8 cellular contexts compared by ENCODE assay signal in genomic region chr1:234495231-234495990, GRCh38. TPM values are rescaled to one million over a fixed set of nuclear protein-coding genes. Genes with fewer than 3 reads are reported as not detected.
DNase-seq lines count a peak whose midpoint lies in the region; ATAC-seq, FAIRE-seq and TF ChIP-seq lines count a peak whose summit lies in the region.

No MANE protein-coding gene starts in this region.

- no peaks in the 10 kb centered on the region for H4K20me1 ChIP-seq in HepG2 (ENCODE audit: insufficient read depth, low read length)

- peaks cover 4% of the 10 kb centered on the region for H3K27me3 Mint-ChIP-seq in activated CD4-positive, alpha-beta memory T cell treated with anti-CD3 and anti-CD28 coated beads for 36 hours

- DNase-seq in AG10803 (ENCODE audit: low read depth), result peak; percentile 90
- peak; percentile 82 for DNase-seq in activated CD4-positive, alpha-beta memory T cell treated with anti-CD3 and anti-CD28 coated beads for 36 hours
- peak; percentile 65 for DNase-seq in myocyte (ENCODE audit: low read depth)
- no peak for DNase-seq in HepG2 (ENCODE audit: low spot score)
- no peak for DNase-seq in SKM-1 treated with dmso at 0.1 percent for 144 hours (lab: John Stamatoyannopoulos, UW; ENCODE audit: unreplicated experiment)
- no peak for DNase-seq in WERI-Rb-1

- no peak for TF ChIP-seq RAD21 in HepG2 (CRISPR knock-in tag; IDR thresholded peaks at IDR 0.05)

- peaks cover 62% of the 10 kb centered on the region for H3K4me1 Mint-ChIP-seq in activated CD4-positive, alpha-beta memory T cell treated with anti-CD3 and anti-CD28 coated beads for 36 hours (ENCODE audit: low read depth)

- no peak overlapping the region for H3K4me2 ChIP-seq in HepG2 (ENCODE audit: low read depth, low read length)

- intact Hi-C loops in activated CD4-positive, alpha-beta memory T cell treated with anti-CD3 and anti-CD28 coated beads for 36 hours (cut with micrococcal nuclease), result loop anchor here (1.0 to 10.0 kb wide), 5 partner anchors 15 to 1009 kb away; partner anchors contain the start of gene B3GALNT2
- intact Hi-C loops in HepG2 (cut with micrococcal nuclease; ENCODE audit: unreplicated experiment), result loop anchor here (5.0 to 10.0 kb wide), 5 partner anchors 49 to 667 kb away; partner anchors contain the start of gene RBM34

- BruUV-seq in HepG2 (replicated peaks; lab: Mats Ljungman, UMichigan), result no TSS peak

- peak; percentile 83 for ATAC-seq in GM18907 (IDR thresholded peaks at IDR 0.05; ENCODE audit: unreplicated experiment)
- peak; percentile 65 for ATAC-seq in HG03066 (IDR thresholded peaks at IDR 0.05; ENCODE audit: low read depth, unreplicated experiment)
- no peak for ATAC-seq in HepG2

- TF ChIP-seq POLR2A in HepG2 (IDR thresholded peaks at IDR 0.05; ENCODE audit: insufficient read depth in 1 of 2, low read depth in 2 of 2, low read length in 2 of 2), result no peak

- peaks cover 36% of the 10 kb centered on the region for H3K4me1 ChIP-seq in HepG2 (ENCODE audit: insufficient read depth, low read length)

- H3K36me3 ChIP-seq in HepG2 (replicated peaks in 1 of 2; ENCODE audit: control insufficient read depth in 1 of 2, insufficient read depth in 2 of 2, low read length in 2 of 2) (no peaks in the 10 kb centered on the region), WERI-Rb-1 (no peaks in the 10 kb centered on the region)

- H3K27me3 ChIP-seq in HepG2 (ENCODE audit: control insufficient read depth in 1 of 2, insufficient read depth in 2 of 2, low read length in 2 of 2), result no peaks in the 10 kb centered on the region
- H3K27me3 ChIP-seq in WERI-Rb-1 (ENCODE audit: insufficient read depth, low read depth, severe bottlenecking), result no peaks in the 10 kb centered on the region

- H3K27ac ChIP-seq in HepG2 (ENCODE audit: extremely low read length, insufficient read depth, low read length) (no peak overlapping the region), WERI-Rb-1 (no peak overlapping the region)

- CTCF ChIA-PET in activated CD4-positive, alpha-beta memory T cell treated with anti-CD3 and anti-CD28 coated beads for 36 hours (lab: Charles Lee), result interaction anchor here (0.9 to 1.3 kb wide), 7 partner anchors 8 to 589 kb away, joined by 3 to 5 read pairs (median 4); no protein-coding TSS in a partner anchor
- CTCF ChIA-PET in HepG2 (lab: Yijun Ruan, JAX; ENCODE audit: low intra/inter-chr PET ratio, low total read pairs), result no interaction called here

- 66% methylated on average over 7 of the region's 7 CpGs for WGBS in HepG2 (ENCODE audit: low lambda C conversion rate)

- H3K4me3 ChIP-seq in AG10803 (ENCODE audit: low read length), result peak overlapping the region; percentile 46
- no peak overlapping the region for H3K4me3 ChIP-seq in HepG2 (replicated peaks in 1 of 3; ENCODE audit: insufficient read depth in 1 of 3, low read depth in 2 of 3, low read length in 3 of 3)
- H3K4me3 ChIP-seq in WERI-Rb-1 (ENCODE audit: low read depth, low read length), result no peak overlapping the region

- H3K9ac ChIP-seq in HepG2 (ENCODE audit: insufficient read depth, low read depth, low read length), result no peak overlapping the region

- POLR2A ChIA-PET in activated CD4-positive, alpha-beta memory T cell treated with anti-CD3 and anti-CD28 coated beads for 36 hours (lab: Charles Lee), result interaction anchor here (0.7 to 2.2 kb wide), 16 partner anchors 8 to 1009 kb away, joined by 3 to 16 read pairs (median 3); partner anchors contain the start of genes B3GALNT2, COA6 and IRF2BP2
- POLR2A ChIA-PET in HepG2 (lab: Yijun Ruan, JAX), result interaction anchor here (0.7 kb wide), 3 partner anchors 26 to 108 kb away, joined by 3 to 5 read pairs (median 4); no protein-coding TSS in a partner anchor

- no peak for FAIRE-seq in HepG2 (lab: Jason Lieb, UNC)

- no peak; the same call in 1 of the 2 replicates for TF ChIP-seq CTCF in AG10803 (conservative IDR thresholded peaks at IDR 0.05; ENCODE audit: low read length)
- no peak for TF ChIP-seq CTCF in HepG2 (CRISPR knock-in tag; IDR thresholded peaks at IDR 0.05)
- TF ChIP-seq CTCF in WERI-Rb-1 (IDR thresholded peaks at IDR 0.05; ENCODE audit: low read depth, low read length), result no peak

- no peaks in the 10 kb centered on the region for H3K79me2 ChIP-seq in HepG2 (ENCODE audit: insufficient read depth, low read length)

- H3K9me3 ChIP-seq in HepG2 (ENCODE audit: low read length) (no peaks in the 10 kb centered on the region), WERI-Rb-1 (ENCODE audit: severe bottlenecking) (no peaks in the 10 kb centered on the region)

- peak overlapping the region; percentile 91 for H3K27ac Mint-ChIP-seq in activated CD4-positive, alpha-beta memory T cell treated with anti-CD3 and anti-CD28 coated beads for 36 hours

- no peaks in the 10 kb centered on the region for H3K36me3 Mint-ChIP-seq in activated CD4-positive, alpha-beta memory T cell treated with anti-CD3 and anti-CD28 coated beads for 36 hours

- no peak for TF ChIP-seq EP300 in HepG2 (IDR thresholded peaks at IDR 0.05; ENCODE audit: low read depth in 2 of 2, low read length in 2 of 2)
- no peak for TF ChIP-seq EP300 in HepG2 (CRISPR knock-in tag; IDR thresholded peaks at IDR 0.05; ENCODE audit: borderline replicate concordance)

- H2AFZ ChIP-seq in HepG2 (ENCODE audit: low read length), result no peak overlapping the region

- peak overlapping the region; percentile 54 for H3K4me3 Mint-ChIP-seq in activated CD4-positive, alpha-beta memory T cell treated with anti-CD3 and anti-CD28 coated beads for 36 hours

- in situ Hi-C loops in HepG2 (cut with HindIII; ENCODE audit: extremely low pct_ligation_motif_present, low pct_unique_long_range_greater_than_20kb), result loop anchor here (5.0 to 10.0 kb wide), 5 partner anchors 102 to 597 kb away; no protein-coding TSS in a partner anchor

- H3K9me3 Mint-ChIP-seq in activated CD4-positive, alpha-beta memory T cell treated with anti-CD3 and anti-CD28 coated beads for 36 hours, result no peaks in the 10 kb centered on the region

TF ChIP-seq in HepG2, 621 proteins besides CTCF, POLR2A, EP300 and RAD21 (continues in another document):
- TF ChIP-seq KDM4B (CRISPR knock-in tag; IDR thresholded peaks at IDR 0.05), result no peak
- no peak for TF ChIP-seq PBX3 (CRISPR knock-in tag; IDR thresholded peaks at IDR 0.05; ENCODE audit: borderline replicate concordance)
- TF ChIP-seq HES4 (CRISPR knock-in tag; IDR thresholded peaks at IDR 0.05; ENCODE audit: borderline replicate concordance), result no peak
- no peak for TF ChIP-seq EHMT2 (IDR thresholded peaks at IDR 0.05; ENCODE audit: borderline replicate concordance, low read depth, low read length)
- no peak for TF ChIP-seq TAF1 (CRISPR knock-in tag; IDR thresholded peaks at IDR 0.05)
- TF ChIP-seq ZSCAN9 (CRISPR knock-in tag; IDR thresholded peaks at IDR 0.05; ENCODE audit: borderline replicate concordance), result no peak
- TF ChIP-seq SRF (IDR thresholded peaks at IDR 0.05; ENCODE audit: low read depth, low read length), result no peak
- no peak for TF ChIP-seq JUNB (CRISPR knock-in tag; IDR thresholded peaks at IDR 0.05; ENCODE audit: borderline replicate concordance)
- TF ChIP-seq NR2F1 (CRISPR knock-in tag; IDR thresholded peaks at IDR 0.05), result no peak
- no peak for TF ChIP-seq KDM1A (CRISPR knock-in tag; IDR thresholded peaks at IDR 0.05)
- no peak for TF ChIP-seq BRCA1 (CRISPR knock-in tag; IDR thresholded peaks at IDR 0.05)
- no peak for TF ChIP-seq ZBTB14 (CRISPR knock-in tag; IDR thresholded peaks at IDR 0.05)

RNA-seq across cellular contexts. Expression of gene TARBP1, which starts 16.4 kb away (rescaled TPM):
- 10 to 100 TPM; 28.9 to 30.1 TPM for total RNA-seq in activated CD4-positive, alpha-beta memory T cell treated with anti-CD3 and anti-CD28 coated beads for 36 hours
- total RNA-seq in myocyte (14.5 and 14.8 TPM in 2 replicates), HepG2 (2016; rRNA removed; fragmentation: Illumina TruSeq; extraction: Trizol) (31.0 and 37.7 TPM in 2 replicates)
- polyA plus RNA-seq in myocyte (2012), result 13.5 TPM
- 8.0 and 10.9 TPM in 2 replicates for total RNA-seq in HepG2 (2016; cell fraction: cytosol; rRNA removed; fragmentation: Illumina TruSeq; extraction: Trizol; ENCODE audit: low read depth)
- 33.0 and 39.2 TPM in 2 replicates for total RNA-seq in HepG2 (2016; cell fraction: insoluble cytoplasmic fraction; rRNA removed; fragmentation: Illumina TruSeq; extraction: Trizol)
- 9.9 and 14.5 TPM in 2 replicates for total RNA-seq in HepG2 (2016; cell fraction: membrane; rRNA removed; fragmentation: Illumina TruSeq; extraction: Trizol)
- total RNA-seq in HepG2 (2016; cell fraction: nucleus; rRNA removed; fragmentation: Illumina TruSeq; extraction: Trizol), result 49.3 and 51.0 TPM in 2 replicates
- polyA plus RNA-seq in HepG2 (2011; rRNA removed), result 58.7 and 67.0 TPM in 2 replicates
- 15.2 and 18.3 TPM in 2 replicates for polyA plus RNA-seq in HepG2 (2011; cell fraction: cytosol; rRNA removed)
- 127 and 145 TPM in 2 replicates for polyA plus RNA-seq in HepG2 (2011; cell fraction: nucleus; rRNA removed)
- polyA plus RNA-seq in HepG2 (2012), result 31.2 and 34.3 TPM in 2 replicates
- 1.00 and 1.2 TPM in 2 replicates for polyA plus RNA-seq in HepG2 (2016; cell fraction: cytosol; fragmentation: Illumina TruSeq; extraction: Trizol; ENCODE audit: low read depth)
- polyA plus RNA-seq in HepG2 (2016; cell fraction: insoluble cytoplasmic fraction; fragmentation: Illumina TruSeq; extraction: Trizol; ENCODE audit: low read depth), result 26.8 and 27.3 TPM in 2 replicates
- 3.6 and 4.1 TPM in 2 replicates for polyA plus RNA-seq in HepG2 (2016; cell fraction: membrane; fragmentation: Illumina TruSeq; extraction: Trizol; ENCODE audit: low read depth)
- 121 and 134 TPM in 2 replicates for polyA plus RNA-seq in HepG2 (2016; cell fraction: nucleus; fragmentation: Illumina TruSeq; extraction: Trizol; ENCODE audit: insufficient read depth, low read depth)
- 15.4 and 29.8 TPM in 2 replicates for polyA minus RNA-seq in HepG2 (2011; rRNA and poly(A)+ RNA removed; ENCODE audit: low replicate concordance)
- 10.9 and 11.5 TPM in 2 replicates for polyA minus RNA-seq in HepG2 (2011; cell fraction: cytosol; rRNA and poly(A)+ RNA removed)
- 73.5 and 78.7 TPM in 2 replicates for polyA minus RNA-seq in HepG2 (2011; cell fraction: nucleus; rRNA and poly(A)+ RNA removed)

Comparison
In these comparisons a context has a peak if more than half of its experiments do, and no peak if none do; other contexts are left out.
1. DNase-seq: peak in AG10803 (single experiment), activated CD4-positive, alpha-beta memory T cell treated with anti-CD3 and anti-CD28 coated beads for 36 hours (single experiment) and myocyte (single experiment); none in HepG2 (single experiment), SKM-1 treated with dmso at 0.1 percent for 144 hours (single experiment) and WERI-Rb-1 (single experiment).